Comparison of ENCODE assay signal across 19 cellular contexts in the genomic region with DNA sequence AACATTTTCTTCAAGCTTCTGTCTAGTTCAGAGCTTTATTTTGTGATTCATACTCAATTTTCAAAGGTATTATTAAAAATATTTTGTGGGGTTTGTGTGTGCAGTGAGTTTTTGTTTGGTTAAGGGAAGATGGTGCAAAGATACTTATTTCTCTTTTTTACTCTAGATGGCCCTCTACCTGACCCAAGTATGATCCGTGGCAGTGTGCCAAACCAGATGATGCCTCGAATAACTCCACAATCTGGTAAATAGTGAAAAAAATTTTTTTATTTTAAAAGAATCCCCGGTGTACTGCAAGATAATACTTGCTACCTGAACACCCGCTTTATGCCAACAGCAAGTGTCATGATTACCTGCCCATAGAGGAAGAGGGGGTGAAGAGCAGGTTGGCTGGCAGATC.
"Had no signal": no experiment of that assay in that cellular context is flagged by ENCODE, and none has a peak within 500 bp of the region (broad histone marks: within the 10 kb centered on the region; RNA-seq: fewer than 3 reads in every experiment).

No MANE protein-coding gene starts in this region.

- H3K27me3 Mint-ChIP-seq: activated CD4-positive, alpha-beta memory T cell treated with anti-CD3 and anti-CD28 coated beads for 36 hours; stimulated activated naive CD8-positive, alpha-beta T cell treated with anti-CD3 and anti-CD28 coated beads, Interleukin-15, Interleukin-2, amounts not matched to agents 100 ng/mL and 50 ng/mL, for 24 hours had no signal

- DNase-seq: activated CD4-positive, alpha-beta memory T cell treated with anti-CD3 and anti-CD28 coated beads for 36 hours; activated CD4-positive, CD25-positive, alpha-beta regulatory T cell treated with anti-CD3 and anti-CD28 coated beads, Interleukin-2, amount 50 U/mL, for 72 hours; activated gamma-delta T cell treated with Interleukin-2 at 50 U/mL for 16 hours; activated T-cell treated with anti-CD3 and anti-CD28 coated beads for 4 hours; dermis blood vessel endothelial cell; effector memory CD4-positive, alpha-beta T cell; kidney glomerular epithelial cell; left ventricle myocardium inferior; occipital lobe; right cardiac atrium had no signal

- H3K27me3 ChIP-seq: adrenal gland, tibial nerve, uterus had no signal

- H3K27ac Mint-ChIP-seq: activated CD4-positive, alpha-beta memory T cell treated with anti-CD3 and anti-CD28 coated beads for 36 hours; activated T-helper 1 cell treated with anti-CD3 and anti-CD28 coated beads, Interleukin-12 subunit alpha, Interleukin-12 subunit beta, Interleukin-2, Interleukin-4 antibody, amounts not matched to agents 30 ng/mL and 10 ng/mL and 1 ng/mL, durations not matched to agents 14 hours and 24 hours and 36 hours; stimulated activated naive CD8-positive, alpha-beta T cell treated with anti-CD3 and anti-CD28 coated beads, Interleukin-15, Interleukin-2, amounts not matched to agents 100 ng/mL and 50 ng/mL, for 24 hours had no signal

- H3K4me3 ChIP-seq: adrenal gland, left ventricle myocardium inferior, prostate gland, skin epidermis, tibial nerve, uterus had no signal

- ATAC-seq: activated naive CD4-positive, alpha-beta T cell treated with anti-CD3 and anti-CD28 coated beads, Interleukin-2, amount 50 U/mL, for 72 hours; right cardiac atrium had no signal

- H3K9me3 Mint-ChIP-seq: activated CD4-positive, alpha-beta memory T cell treated with anti-CD3 and anti-CD28 coated beads for 36 hours; activated naive CD4-positive, alpha-beta T cell treated with anti-CD3 and anti-CD28 coated beads, Interleukin-2, amount 50 U/mL, for 72 hours; activated T-helper 1 cell treated with anti-CD3 and anti-CD28 coated beads, Interleukin-12 subunit alpha, Interleukin-12 subunit beta, Interleukin-2, Interleukin-4 antibody, amounts not matched to agents 30 ng/mL and 10 ng/mL and 1 ng/mL, durations not matched to agents 14 hours and 24 hours and 36 hours; stimulated activated naive CD8-positive, alpha-beta T cell treated with anti-CD3 and anti-CD28 coated beads, Interleukin-15, Interleukin-2, amounts not matched to agents 100 ng/mL and 50 ng/mL, for 24 hours had no signal

- H3K4me3 Mint-ChIP-seq: activated CD4-positive, alpha-beta memory T cell treated with anti-CD3 and anti-CD28 coated beads for 36 hours; activated T-helper 1 cell treated with anti-CD3 and anti-CD28 coated beads, Interleukin-12 subunit alpha, Interleukin-12 subunit beta, Interleukin-2, Interleukin-4 antibody, amounts not matched to agents 30 ng/mL and 10 ng/mL and 1 ng/mL, durations not matched to agents 14 hours and 24 hours and 36 hours; stimulated activated naive CD8-positive, alpha-beta T cell treated with anti-CD3 and anti-CD28 coated beads, Interleukin-15, Interleukin-2, amounts not matched to agents 100 ng/mL and 50 ng/mL, for 24 hours had no signal

- H3K36me3 ChIP-seq: uterus had no signal

- H3K4me1 ChIP-seq: adrenal gland, left ventricle myocardium inferior, prostate gland, tibial nerve, uterus had no signal

- H3K27ac ChIP-seq: adrenal gland, left ventricle myocardium inferior, prostate gland, skin epidermis, tibial nerve, uterus, VCaP had no signal

- H3K9me3 ChIP-seq: adrenal gland, left ventricle myocardium inferior, prostate gland, tibial nerve, uterus had no signal
